In the genomic region with DNA sequence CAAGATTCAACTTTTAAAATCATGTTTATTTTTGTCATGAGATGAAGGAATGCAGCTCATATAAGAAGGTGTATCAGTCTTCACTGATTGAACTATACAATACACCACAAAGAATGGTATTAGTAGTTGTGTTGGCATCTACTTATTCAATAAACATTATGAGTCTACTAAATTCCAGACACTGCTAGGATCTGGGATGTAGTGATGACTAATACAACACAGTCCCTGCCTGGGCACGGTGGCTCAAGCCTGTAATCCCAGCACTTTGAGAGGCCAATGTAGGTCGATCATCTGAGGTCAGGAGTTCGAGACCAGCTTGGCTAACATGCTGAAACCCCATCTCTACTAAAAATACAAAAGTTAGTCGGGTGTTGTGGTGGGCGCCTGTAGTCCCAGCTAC, we compare ENCODE assay signal across 1 cellular context.
TF ChIP-seq lines count a peak whose summit lies in the region.

No MANE protein-coding gene starts in this region.

TF ChIP-seq in IMR-90, 13 proteins besides CTCF, POLR2A, EP300 and RAD21 (continued from another document):
- TF ChIP-seq, protein P1, sequence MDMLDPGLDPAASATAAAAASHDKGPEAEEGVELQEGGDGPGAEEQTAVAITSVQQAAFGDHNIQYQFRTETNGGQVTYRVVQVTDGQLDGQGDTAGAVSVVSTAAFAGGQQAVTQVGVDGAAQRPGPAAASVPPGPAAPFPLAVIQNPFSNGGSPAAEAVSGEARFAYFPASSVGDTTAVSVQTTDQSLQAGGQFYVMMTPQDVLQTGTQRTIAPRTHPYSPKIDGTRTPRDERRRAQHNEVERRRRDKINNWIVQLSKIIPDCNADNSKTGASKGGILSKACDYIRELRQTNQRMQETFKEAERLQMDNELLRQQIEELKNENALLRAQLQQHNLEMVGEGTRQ (IDR thresholded peaks at IDR 0.05; ENCODE audit: low read depth, low read length) = no peak
- TF ChIP-seq FOS (IDR thresholded peaks at IDR 0.05; ENCODE audit: low read depth, low read length) (no peak), MAFK (IDR thresholded peaks at IDR 0.05; ENCODE audit: low read depth, low read length) (no peak)
TF ChIP-seq in IMR-90: peak in this region for 0.
